In the genomic region with DNA sequence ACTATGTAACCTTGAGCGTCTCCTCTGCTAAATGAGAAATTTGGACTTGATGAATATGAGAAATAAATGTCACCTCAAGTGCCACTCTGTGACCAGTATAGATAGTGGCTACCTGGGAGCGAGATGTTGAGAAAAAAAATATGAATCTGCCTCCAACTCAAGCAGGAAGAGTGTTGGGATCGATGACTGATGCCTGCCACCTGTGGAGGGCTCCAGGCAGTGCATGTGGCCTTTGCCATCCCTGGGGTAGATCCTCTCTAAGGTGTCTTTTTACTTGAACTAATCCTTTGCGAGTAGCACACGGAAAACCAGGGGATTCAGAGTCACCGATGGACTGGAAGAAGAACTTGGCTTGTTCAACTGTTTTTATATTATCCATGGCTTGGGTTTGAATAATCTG, we compare ENCODE assay signal across 11 cellular contexts. TPM values are rescaled to one million over a fixed set of nuclear protein-coding genes. Genes with fewer than 3 reads are reported as not detected.
A peak's percentile ranks its signal among the peaks of the same experiment; 100 is the strongest.
DNase-seq lines count a peak whose midpoint lies in the region; ATAC-seq and TF ChIP-seq lines count a peak whose summit lies in the region.
"Had no signal": no experiment of that assay in that cellular context is flagged by ENCODE, and none has a peak within 500 bp of the region (broad histone marks: within the 10 kb centered on the region; RNA-seq: fewer than 3 reads in every experiment).

No MANE protein-coding gene starts in this region.

- H3K79me2 ChIP-seq in smooth muscle cell (ENCODE audit: low read depth), result no peaks in the 10 kb centered on the region

- no peaks in the 10 kb centered on the region for H3F3A ChIP-seq in smooth muscle cell (ENCODE audit: low read depth)

- H3K9me3 Mint-ChIP-seq in activated naive CD4-positive, alpha-beta T cell treated with anti-CD3 and anti-CD28 coated beads for 36 hours, result no peaks in the 10 kb centered on the region
- no peaks in the 10 kb centered on the region for H3K9me3 Mint-ChIP-seq in activated B cell treated with CpG ODN at 0.5 μM for 24 hours
- H3K9me3 Mint-ChIP-seq: stimulated activated memory B cell treated with anti-CD40 and anti-IgM and Interleukin-4, amounts not matched to agents 10 μg/mL and 1 μg/mL and 100 μg/mL, for 72 hours had no signal

- H3K27me3 Mint-ChIP-seq in activated naive CD4-positive, alpha-beta T cell treated with anti-CD3 and anti-CD28 coated beads for 36 hours (ENCODE audit: low read depth), result peaks cover 4% of the 10 kb centered on the region
- no peaks in the 10 kb centered on the region for H3K27me3 Mint-ChIP-seq in activated B cell treated with CpG ODN at 0.5 μM for 24 hours
- H3K27me3 Mint-ChIP-seq: stimulated activated memory B cell treated with anti-CD40 and anti-IgM and Interleukin-4, amounts not matched to agents 10 μg/mL and 1 μg/mL and 100 μg/mL, for 72 hours had no signal

- no peak overlapping the region for H2AFZ ChIP-seq in smooth muscle cell (ENCODE audit: low read depth)

- intact Hi-C loops in activated naive CD4-positive, alpha-beta T cell treated with anti-CD3 and anti-CD28 coated beads for 36 hours (cut with micrococcal nuclease), result no loop called here
- intact Hi-C loops in activated B cell treated with CpG ODN at 0.5 μM for 24 hours (cut with micrococcal nuclease) (no loop called here), esophagus squamous epithelium (cut with DNase I) (no loop called here)

- DNase-seq in activated naive CD4-positive, alpha-beta T cell treated with anti-CD3 and anti-CD28 coated beads for 36 hours, result peak; percentile 34
- no peak for DNase-seq in activated naive CD4-positive, alpha-beta T cell treated with anti-CD3 and anti-CD28 coated beads, Interleukin-2, amount 50 U/mL, for 16 hours
- DNase-seq in NAMALWA (ENCODE audit: low spot score) (peak; percentile 34), activated B cell treated with CpG ODN at 0.5 μM for 24 hours (no peak), smooth muscle cell (lab: John Stamatoyannopoulos, UW; ENCODE audit: unreplicated experiment) (no peak), Peyer's patch (no peak), esophagus squamous epithelium (lab: John Stamatoyannopoulos, UW) (no peak)
- DNase-seq: GDM1, occipital lobe had no signal

- H3K4me3 ChIP-seq in smooth muscle cell, result no peak overlapping the region
- no peak overlapping the region for H3K4me3 ChIP-seq in Peyer's patch
- H3K4me3 ChIP-seq in esophagus squamous epithelium, result no peak overlapping the region

- H3K9me3 ChIP-seq in smooth muscle cell (replicated peaks; ENCODE audit: low read depth) (no peaks in the 10 kb centered on the region), Peyer's patch (no peaks in the 10 kb centered on the region), esophagus squamous epithelium (no peaks in the 10 kb centered on the region)

- H3K9ac ChIP-seq in smooth muscle cell (ENCODE audit: low read depth), result no peak overlapping the region

- no peaks in the 10 kb centered on the region for H4K20me1 ChIP-seq in smooth muscle cell (ENCODE audit: low read depth)

- POLR2A ChIA-PET in activated B cell treated with CpG ODN at 0.5 μM for 24 hours (lab: Charles Lee), result no interaction called here

- no peaks in the 10 kb centered on the region for H3K4me1 ChIP-seq in smooth muscle cell (ENCODE audit: low read depth)
- H3K4me1 ChIP-seq in Peyer's patch, result no peaks in the 10 kb centered on the region
- no peaks in the 10 kb centered on the region for H3K4me1 ChIP-seq in esophagus squamous epithelium

- H3K4me2 ChIP-seq in smooth muscle cell, result no peak overlapping the region

- H3K27ac Mint-ChIP-seq in activated naive CD4-positive, alpha-beta T cell treated with anti-CD3 and anti-CD28 coated beads for 36 hours, result no peak overlapping the region
- no peak overlapping the region for H3K27ac Mint-ChIP-seq in activated B cell treated with CpG ODN at 0.5 μM for 24 hours

- no peak for TF ChIP-seq POLR2A in Peyer's patch (IDR thresholded peaks at IDR 0.05)
- TF ChIP-seq POLR2A in esophagus squamous epithelium (IDR thresholded peaks at IDR 0.05), result no peak

- no peaks in the 10 kb centered on the region for H3K27me3 ChIP-seq in smooth muscle cell (ENCODE audit: low read depth)
- no peaks in the 10 kb centered on the region for H3K27me3 ChIP-seq in Peyer's patch
- H3K27me3 ChIP-seq in esophagus squamous epithelium, result peaks cover 0 to 18% (median 0%) of the 10 kb centered on the region in 4 donors

- no peaks in the 10 kb centered on the region for H3K36me3 ChIP-seq in smooth muscle cell (ENCODE audit: low read depth)
- no peaks in the 10 kb centered on the region for H3K36me3 ChIP-seq in Peyer's patch
- H3K36me3 ChIP-seq in esophagus squamous epithelium, result no peaks in the 10 kb centered on the region

- H3K4me3 Mint-ChIP-seq in activated naive CD4-positive, alpha-beta T cell treated with anti-CD3 and anti-CD28 coated beads for 36 hours, result no peak overlapping the region
- no peak overlapping the region for H3K4me3 Mint-ChIP-seq in activated B cell treated with CpG ODN at 0.5 μM for 24 hours
- H3K4me3 Mint-ChIP-seq: stimulated activated memory B cell treated with anti-CD40 and anti-IgM and Interleukin-4, amounts not matched to agents 10 μg/mL and 1 μg/mL and 100 μg/mL, for 72 hours had no signal

- ATAC-seq in activated B cell treated with CpG ODN at 0.5 μM for 24 hours (ENCODE audit: low read depth) (peak; percentile 31), GM21381 (IDR thresholded peaks at IDR 0.05; ENCODE audit: unreplicated experiment) (no peak)
- ATAC-seq: stimulated activated memory B cell treated with anti-CD40 and anti-IgM and Interleukin-4, amounts not matched to agents 10 μg/mL and 1 μg/mL and 100 μg/mL, for 72 hours had no signal

- CTCF ChIA-PET in activated naive CD4-positive, alpha-beta T cell treated with anti-CD3 and anti-CD28 coated beads for 36 hours (lab: Charles Lee), result no interaction called here
- CTCF ChIA-PET in activated B cell treated with CpG ODN at 0.5 μM for 24 hours (lab: Charles Lee), result interaction anchor here (1.4 to 1.9 kb wide), 3 partner anchors 11 to 493 kb away, joined by 4 to 8 read pairs (median 5); no protein-coding TSS in a partner anchor

- H3K27ac ChIP-seq in smooth muscle cell (ENCODE audit: low read depth) (no peak overlapping the region), Peyer's patch (no peak overlapping the region), esophagus squamous epithelium (no peak overlapping the region)

- no peaks in the 10 kb centered on the region for H3K4me1 Mint-ChIP-seq in activated naive CD4-positive, alpha-beta T cell treated with anti-CD3 and anti-CD28 coated beads for 36 hours (ENCODE audit: low read depth)
- peaks cover 18% of the 10 kb centered on the region for H3K4me1 Mint-ChIP-seq in activated B cell treated with CpG ODN at 0.5 μM for 24 hours

- H3K36me3 Mint-ChIP-seq in activated naive CD4-positive, alpha-beta T cell treated with anti-CD3 and anti-CD28 coated beads for 36 hours (ENCODE audit: low read depth), result no peaks in the 10 kb centered on the region
- no peaks in the 10 kb centered on the region for H3K36me3 Mint-ChIP-seq in activated B cell treated with CpG ODN at 0.5 μM for 24 hours (ENCODE audit: low read depth)
- H3K36me3 Mint-ChIP-seq: stimulated activated memory B cell treated with anti-CD40 and anti-IgM and Interleukin-4, amounts not matched to agents 10 μg/mL and 1 μg/mL and 100 μg/mL, for 72 hours had no signal

- 74% methylated on average over 6 of the region's 6 CpGs for WGBS in smooth muscle cell (ENCODE audit: low lambda C conversion rate)
- 68 to 81% methylated on average over 6 of the region's 6 CpGs for WGBS in esophagus squamous epithelium, 2 donors

- TF ChIP-seq CTCF in activated B cell treated with CpG ODN at 0.5 μM for 24 hours (IDR thresholded peaks at IDR 0.05), result no peak
- peak; percentile 16 for TF ChIP-seq CTCF in smooth muscle cell (IDR thresholded peaks at IDR 0.05; ENCODE audit: borderline replicate concordance, insufficient read depth, poor library complexity, severe bottlenecking)
- TF ChIP-seq CTCF in Peyer's patch (IDR thresholded peaks at IDR 0.05), result peak in 2 of 6 experiments; percentile 6 to 26
- peak in 2 of 6 experiments; percentile 7 to 22 for TF ChIP-seq CTCF in esophagus squamous epithelium (IDR thresholded peaks at IDR 0.05)

RNA-seq across cellular contexts. Expression of gene CCDC182, which starts 9.4 kb away (rescaled TPM):
- total RNA-seq in activated naive CD4-positive, alpha-beta T cell treated with anti-CD3 and anti-CD28 coated beads for 36 hours, result not detected
- not detected in 2 replicates for total RNA-seq in activated B cell treated with CpG ODN at 0.5 μM for 24 hours
- total RNA-seq in smooth muscle cell, result not detected in 2 replicates
- polyA plus RNA-seq in smooth muscle cell, result not detected in 2 replicates
- total RNA-seq in Peyer's patch, result not detected
- total RNA-seq in esophagus squamous epithelium, result not detected

Comparison
In these comparisons a context has a peak if more than half of its experiments do, and no peak if none do; other contexts are left out.
1. DNase-seq: peak in activated naive CD4-positive, alpha-beta T cell treated with anti-CD3 and anti-CD28 coated beads for 36 hours (single experiment) and NAMALWA (single experiment); none in activated naive CD4-positive, alpha-beta T cell treated with anti-CD3 and anti-CD28 coated beads, Interleukin-2, amount 50 U/mL, for 16 hours (single experiment), activated B cell treated with CpG ODN at 0.5 μM for 24 hours (single experiment), smooth muscle cell (single experiment), Peyer's patch (0 of 3) and esophagus squamous epithelium (single experiment).